In genomic region chr5:114362977-114363721, GRCh38 we compare ENCODE assay signal across 9 cellular contexts. TPM values are rescaled to one million over a fixed set of nuclear protein-coding genes. Genes with fewer than 3 reads are reported as not detected.
DNase-seq lines count a peak whose midpoint lies in the region; ATAC-seq and FAIRE-seq lines count a peak whose summit lies in the region.
"Had no signal": no experiment of that assay in that cellular context is flagged by ENCODE, and none has a peak within 500 bp of the region (broad histone marks: within the 10 kb centered on the region; RNA-seq: fewer than 3 reads in every experiment).

No MANE protein-coding gene starts in this region.

- H3K9ac ChIP-seq in iPS-18a (ENCODE audit: low read length), result peak overlapping the region; percentile 79
- H3K9ac ChIP-seq in subcutaneous abdominal adipose tissue (ENCODE audit: low read length in 5 of 5), result no peak overlapping the region

- H3K9me3 ChIP-seq in iPS-18a (ENCODE audit: control insufficient read depth, low read depth, low read length) (no peaks in the 10 kb centered on the region), subcutaneous abdominal adipose tissue (ENCODE audit: control insufficient read depth in 5 of 5, low read length in 5 of 5) (no peaks in the 10 kb centered on the region)

- DNase-seq in activated CD4-positive, alpha-beta T cell treated with anti-CD3 and anti-CD28 coated beads for 36 hours, result peak; percentile 7
- no peak for DNase-seq in activated CD4-positive, alpha-beta T cell treated with anti-CD3 and anti-CD28 coated beads, Interleukin-2, amount 50 U/mL, for 4 hours
- no peak for DNase-seq in activated CD8-positive, alpha-beta T cell treated with anti-CD3 and anti-CD28 coated beads, Interleukin-2, amount 10 ng/mL, durations not matched to agents 7 days and 5 days
- DNase-seq in frontal cortex (ENCODE audit: low spot score in 2 of 2) (no peak), LoVo (ENCODE audit: low spot score) (no peak), urothelium cell line (ENCODE audit: low spot score) (no peak)

- POLR2A ChIA-PET in activated CD4-positive, alpha-beta T cell treated with anti-CD3 and anti-CD28 coated beads for 36 hours (lab: Charles Lee), result no interaction called here
- POLR2A ChIA-PET in activated CD8-positive, alpha-beta T cell treated with anti-CD3 and anti-CD28 coated beads, Interleukin-2, amount 10 ng/mL, durations not matched to agents 7 days and 5 days (lab: Charles Lee), result no interaction called here

- H3K36me3 ChIP-seq in iPS-18a (ENCODE audit: control insufficient read depth, low read depth, low read length) (peaks cover 20% of the 10 kb centered on the region), subcutaneous abdominal adipose tissue (ENCODE audit: control insufficient read depth in 5 of 5, insufficient read depth in 5 of 5, low read length in 5 of 5) (no peaks in the 10 kb centered on the region)

- intact Hi-C loops in activated CD4-positive, alpha-beta T cell treated with anti-CD3 and anti-CD28 coated beads for 36 hours (cut with DNase I, micrococcal nuclease), result no loop called here

- no peak overlapping the region for H3K27ac ChIP-seq in iPS-18a (ENCODE audit: low read length)
- H3K27ac ChIP-seq in subcutaneous abdominal adipose tissue (ENCODE audit: low read depth, low read length), result no peak overlapping the region

- H3K4me3 ChIP-seq in iPS-18a (ENCODE audit: low read length) (peak overlapping the region; percentile 79), subcutaneous abdominal adipose tissue (ENCODE audit: low read depth in 1 of 5, low read length in 5 of 5) (peak overlapping the region in 4 of 5 donors; percentile 56 to 70 (median 68))

- H3K27ac Mint-ChIP-seq in activated CD4-positive, alpha-beta T cell treated with anti-CD3 and anti-CD28 coated beads for 36 hours, result no peak overlapping the region
- H3K27ac Mint-ChIP-seq in activated CD8-positive, alpha-beta T cell treated with anti-CD3 and anti-CD28 coated beads, Interleukin-2, amount 10 ng/mL, durations not matched to agents 7 days and 5 days, result no peak overlapping the region

- H3K4me1 ChIP-seq in iPS-18a (ENCODE audit: control insufficient read depth, low read depth, low read length) (peaks cover 30% of the 10 kb centered on the region), subcutaneous abdominal adipose tissue (ENCODE audit: control insufficient read depth in 5 of 5, insufficient read depth in 5 of 5, low read length in 5 of 5) (peaks cover 0 to 32% (median 30%) of the 10 kb centered on the region in 5 donors)

- no peaks in the 10 kb centered on the region for H3K36me3 Mint-ChIP-seq in activated CD4-positive, alpha-beta T cell treated with anti-CD3 and anti-CD28 coated beads for 36 hours (ENCODE audit: low read depth)
- H3K36me3 Mint-ChIP-seq in activated CD8-positive, alpha-beta T cell treated with anti-CD3 and anti-CD28 coated beads, Interleukin-2, amount 10 ng/mL, durations not matched to agents 7 days and 5 days (ENCODE audit: low read depth), result no peaks in the 10 kb centered on the region

- H3K4me3 Mint-ChIP-seq in activated CD4-positive, alpha-beta T cell treated with anti-CD3 and anti-CD28 coated beads for 36 hours, result no peak overlapping the region
- H3K4me3 Mint-ChIP-seq in activated CD8-positive, alpha-beta T cell treated with anti-CD3 and anti-CD28 coated beads, Interleukin-2, amount 10 ng/mL, durations not matched to agents 7 days and 5 days, result peak overlapping the region; percentile 18

- peaks cover 14% of the 10 kb centered on the region for H3K27me3 ChIP-seq in iPS-18a (ENCODE audit: control insufficient read depth, insufficient read depth, low read length)
- H3K27me3 ChIP-seq in subcutaneous abdominal adipose tissue (ENCODE audit: control insufficient read depth in 5 of 5, insufficient read depth in 4 of 5, low read length in 5 of 5), result peaks cover 28 to 44% (median 33%) of the 10 kb centered on the region in 5 donors

- H3K9me3 Mint-ChIP-seq in activated CD4-positive, alpha-beta T cell treated with anti-CD3 and anti-CD28 coated beads for 36 hours (ENCODE audit: low read depth), result no peaks in the 10 kb centered on the region
- no peaks in the 10 kb centered on the region for H3K9me3 Mint-ChIP-seq in activated CD8-positive, alpha-beta T cell treated with anti-CD3 and anti-CD28 coated beads, Interleukin-2, amount 10 ng/mL, durations not matched to agents 7 days and 5 days (ENCODE audit: insufficient read depth)

- ATAC-seq in activated CD4-positive, alpha-beta T cell treated with anti-CD3 and anti-CD28 coated beads for 36 hours, result no peak
- no peak for ATAC-seq in activated CD8-positive, alpha-beta T cell treated with anti-CD3 and anti-CD28 coated beads, Interleukin-2, amount 10 ng/mL, durations not matched to agents 7 days and 5 days

- H3K4me1 Mint-ChIP-seq in activated CD4-positive, alpha-beta T cell treated with anti-CD3 and anti-CD28 coated beads for 36 hours, result peaks cover 4% of the 10 kb centered on the region
- H3K4me1 Mint-ChIP-seq in activated CD8-positive, alpha-beta T cell treated with anti-CD3 and anti-CD28 coated beads, Interleukin-2, amount 10 ng/mL, durations not matched to agents 7 days and 5 days (ENCODE audit: low read depth), result peaks cover 4% of the 10 kb centered on the region

- FAIRE-seq in frontal cortex (lab: Jason Lieb, UNC) (no peak), urothelium cell line (lab: Jason Lieb, UNC) (no peak)

- peaks cover 40% of the 10 kb centered on the region for H3K27me3 Mint-ChIP-seq in activated CD4-positive, alpha-beta T cell treated with anti-CD3 and anti-CD28 coated beads for 36 hours
- peaks cover 41% of the 10 kb centered on the region for H3K27me3 Mint-ChIP-seq in activated CD8-positive, alpha-beta T cell treated with anti-CD3 and anti-CD28 coated beads, Interleukin-2, amount 10 ng/mL, durations not matched to agents 7 days and 5 days (ENCODE audit: low read depth)

- CTCF ChIA-PET in activated CD4-positive, alpha-beta T cell treated with anti-CD3 and anti-CD28 coated beads for 36 hours (lab: Charles Lee), result no interaction called here
- CTCF ChIA-PET in activated CD8-positive, alpha-beta T cell treated with anti-CD3 and anti-CD28 coated beads, Interleukin-2, amount 10 ng/mL, durations not matched to agents 7 days and 5 days (lab: Charles Lee), result no interaction called here

RNA-seq across cellular contexts. Expression of gene KCNN2, which starts 1.3 kb away (rescaled TPM):
- total RNA-seq in activated CD4-positive, alpha-beta T cell treated with anti-CD3 and anti-CD28 coated beads for 36 hours, result not detected
- not detected for total RNA-seq in activated CD8-positive, alpha-beta T cell treated with anti-CD3 and anti-CD28 coated beads, Interleukin-2, amount 10 ng/mL, durations not matched to agents 7 days and 5 days
- 29.8 TPM for total RNA-seq in frontal cortex
- total RNA-seq: T-helper 2 cell treated with Interferon-gamma antibody and Interleukin-4, amounts not matched to agents 100 ng/mL and 5 ng/mL, for 36 hours had no signal

Comparison
In these comparisons a context has a peak if more than half of its experiments do, and no peak if none do; other contexts are left out.
1. RNA of gene KCNN2, which starts 1.3 kb away (total RNA-seq): 29.8 TPM in frontal cortex (single experiment); not detected in activated CD4-positive, alpha-beta T cell treated with anti-CD3 and anti-CD28 coated beads for 36 hours and not detected in activated CD8-positive, alpha-beta T cell treated with anti-CD3 and anti-CD28 coated beads, Interleukin-2, amount 10 ng/mL, durations not matched to agents 7 days and 5 days; every median in the first group is over 10 times any median in the second.